1 cellular context compared by ENCODE assay signal in the genomic region with DNA sequence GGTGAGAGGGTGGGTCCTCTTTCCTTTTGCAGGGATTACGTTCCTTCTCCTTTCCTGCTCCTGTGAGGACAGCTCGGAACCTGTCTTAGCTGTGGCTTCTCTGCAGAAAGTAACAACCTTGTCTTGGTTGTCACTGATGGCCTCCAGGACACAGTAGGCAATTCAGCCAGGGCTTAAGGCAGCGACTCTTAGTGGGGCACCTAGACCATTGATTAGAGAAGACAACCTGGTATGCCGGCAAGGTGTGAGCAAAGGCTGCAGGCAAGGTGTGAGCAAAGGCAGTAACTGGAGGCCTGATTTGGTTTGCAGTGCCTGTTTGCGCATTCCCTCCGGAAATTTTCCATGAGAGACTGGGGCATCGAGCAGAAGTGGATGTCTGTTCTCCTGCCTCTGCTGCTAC.
TF ChIP-seq lines count a peak whose summit lies in the region.

No MANE protein-coding gene starts in this region.

TF ChIP-seq in IMR-90, 13 proteins besides CTCF, POLR2A, EP300 and RAD21:
- TF ChIP-seq CHD1 (IDR thresholded peaks at IDR 0.05; ENCODE audit: low read depth, low read length) (no peak), MXI1 (IDR thresholded peaks at IDR 0.05; ENCODE audit: borderline replicate concordance, low read depth, low read length) (no peak), MAZ (IDR thresholded peaks at IDR 0.05; ENCODE audit: borderline replicate concordance, low read depth, low read length) (no peak), MAFK (IDR thresholded peaks at IDR 0.05; ENCODE audit: low read depth, low read length) (no peak), BHLHE40 (IDR thresholded peaks at IDR 0.05; ENCODE audit: low read depth, low read length) (no peak), CEBPB (IDR thresholded peaks at IDR 0.05; ENCODE audit: low read depth, low read length) (no peak), RCOR1 (IDR thresholded peaks at IDR 0.05; ENCODE audit: insufficient replicate concordance, low read length) (no peak), SMC3 (IDR thresholded peaks at IDR 0.05; ENCODE audit: low read depth, low read length) (no peak), FOS (IDR thresholded peaks at IDR 0.05; ENCODE audit: low read depth, low read length) (no peak), RFX5 (IDR thresholded peaks at IDR 0.05; ENCODE audit: low read depth, low read length) (no peak), NFE2L2 (IDR thresholded peaks at IDR 0.05; ENCODE audit: low read depth, low read length) (no peak)
- TF ChIP-seq, protein P1, sequence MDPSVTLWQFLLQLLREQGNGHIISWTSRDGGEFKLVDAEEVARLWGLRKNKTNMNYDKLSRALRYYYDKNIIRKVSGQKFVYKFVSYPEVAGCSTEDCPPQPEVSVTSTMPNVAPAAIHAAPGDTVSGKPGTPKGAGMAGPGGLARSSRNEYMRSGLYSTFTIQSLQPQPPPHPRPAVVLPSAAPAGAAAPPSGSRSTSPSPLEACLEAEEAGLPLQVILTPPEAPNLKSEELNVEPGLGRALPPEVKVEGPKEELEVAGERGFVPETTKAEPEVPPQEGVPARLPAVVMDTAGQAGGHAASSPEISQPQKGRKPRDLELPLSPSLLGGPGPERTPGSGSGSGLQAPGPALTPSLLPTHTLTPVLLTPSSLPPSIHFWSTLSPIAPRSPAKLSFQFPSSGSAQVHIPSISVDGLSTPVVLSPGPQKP (IDR thresholded peaks at IDR 0.05; ENCODE audit: borderline replicate concordance, low read depth, low read length) = no peak
- TF ChIP-seq, protein P2, sequence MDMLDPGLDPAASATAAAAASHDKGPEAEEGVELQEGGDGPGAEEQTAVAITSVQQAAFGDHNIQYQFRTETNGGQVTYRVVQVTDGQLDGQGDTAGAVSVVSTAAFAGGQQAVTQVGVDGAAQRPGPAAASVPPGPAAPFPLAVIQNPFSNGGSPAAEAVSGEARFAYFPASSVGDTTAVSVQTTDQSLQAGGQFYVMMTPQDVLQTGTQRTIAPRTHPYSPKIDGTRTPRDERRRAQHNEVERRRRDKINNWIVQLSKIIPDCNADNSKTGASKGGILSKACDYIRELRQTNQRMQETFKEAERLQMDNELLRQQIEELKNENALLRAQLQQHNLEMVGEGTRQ (IDR thresholded peaks at IDR 0.05; ENCODE audit: low read depth, low read length) = no peak
